8 cellular contexts compared by ENCODE assay signal in genomic region chr10:91797874-91798735, GRCh38. TPM values are rescaled to one million over a fixed set of nuclear protein-coding genes. Genes with fewer than 3 reads are reported as not detected.
DNase-seq lines count a peak whose midpoint lies in the region; ATAC-seq and TF ChIP-seq lines count a peak whose summit lies in the region.

Gene TNKS2 (plus strand): TSS chr10:91798426. CDS start chr10:91798691, 265 bp downstream.

- H3K27me3 ChIP-seq in mucosa of rectum (ENCODE audit: control insufficient read depth in 2 of 2, insufficient read depth in 2 of 2, low read length in 2 of 2): no peaks in the 10 kb centered on the region

- H3K36me3 Mint-ChIP-seq in activated T-cell treated with anti-CD3 and anti-CD28 coated beads, Interleukin-2, amount 50 U/mL, for 24 hours (ENCODE audit: low read depth): peaks cover 49% of the 10 kb centered on the region

- no peaks in the 10 kb centered on the region for H3K9me3 ChIP-seq in mucosa of rectum (ENCODE audit: control insufficient read depth in 2 of 2, low read length in 2 of 2)

- H3K27me3 Mint-ChIP-seq in activated T-cell treated with anti-CD3 and anti-CD28 coated beads, Interleukin-2, amount 50 U/mL, for 24 hours: no peaks in the 10 kb centered on the region

- H3K4me1 ChIP-seq in mucosa of rectum (ENCODE audit: control insufficient read depth in 2 of 2, insufficient read depth in 2 of 2, low read length in 2 of 2): peaks cover 19 to 25% of the 10 kb centered on the region in 2 donors

- H3K27ac Mint-ChIP-seq in activated T-cell treated with anti-CD3 and anti-CD28 coated beads, Interleukin-2, amount 50 U/mL, for 24 hours: peak within 1 kb of the TSS; percentile 98

- peak within 1 kb of the TSS; percentile 97 to 98 for H3K27ac ChIP-seq in mucosa of rectum (ENCODE audit: low read depth in 2 of 2, low read length in 2 of 2)

- H3K4me3 Mint-ChIP-seq in activated T-cell treated with anti-CD3 and anti-CD28 coated beads, Interleukin-2, amount 50 U/mL, for 24 hours: peak within 1 kb of the TSS; percentile 92

- no peaks in the 10 kb centered on the region for H3K36me3 ChIP-seq in mucosa of rectum (ENCODE audit: control insufficient read depth in 2 of 2, insufficient read depth in 2 of 2, low read length in 2 of 2)

- ATAC-seq in GM21619 (IDR thresholded peaks at IDR 0.05; ENCODE audit: unreplicated experiment): peak; percentile 65

- TF ChIP-seq POLR2A in erythroblast (IDR thresholded peaks at IDR 0.05; ENCODE audit: low read length): peak; percentile 94

- H3K9ac ChIP-seq in mucosa of rectum (ENCODE audit: low read depth in 1 of 2, low read length in 2 of 2): peak within 1 kb of the TSS; percentile 94 to 99

- H3K9me3 Mint-ChIP-seq in activated T-cell treated with anti-CD3 and anti-CD28 coated beads, Interleukin-2, amount 50 U/mL, for 24 hours: no peaks in the 10 kb centered on the region

- peak within 1 kb of the TSS; percentile 92 for H3K4me3 ChIP-seq in Jurkat, Clone E6-1 (ENCODE audit: low read length)
- H3K4me3 ChIP-seq in mucosa of rectum (ENCODE audit: low read length in 2 of 2): peak within 1 kb of the TSS; percentile 95 to 97

- H3K4me1 Mint-ChIP-seq in activated T-cell treated with anti-CD3 and anti-CD28 coated beads, Interleukin-2, amount 50 U/mL, for 24 hours (ENCODE audit: low read depth): peaks cover 64% of the 10 kb centered on the region

- peak; percentile 96 for DNase-seq in DMS53 (lab: John Stamatoyannopoulos, UW)
- peak; percentile 90 for DNase-seq in Jurkat, Clone E6-1 (ENCODE audit: low read depth, low spot score)
- peak; percentile 95 for DNase-seq in activated T-cell treated with anti-CD3 and anti-CD28 coated beads, Interleukin-2, amount 50 U/mL, for 24 hours
- DNase-seq in erythroblast (lab: John Stamatoyannopoulos, UW): peak; percentile 95 to 97
- DNase-seq in stimulated activated CD8-positive, alpha-beta memory T cell treated with anti-CD3 and anti-CD28 coated beads, Interleukin-4, amount 100 ng/mL, for 4 hours (ENCODE audit: low read depth in 2 of 2, low spot score in 1 of 2): peak; percentile 79 to 84

TF ChIP-seq in PFSK-1, 5 proteins besides CTCF, POLR2A, EP300 and RAD21:
- TF ChIP-seq REST (IDR thresholded peaks at IDR 0.05; ENCODE audit: insufficient read depth in 1 of 2, low read depth in 2 of 2, low read length in 2 of 2) (0 out of 4 replicates have a peak, but pooled peaks of 1 of the 2 experiments have one; percentile 41), FOXP2 (optimal IDR thresholded peaks at IDR 0.05; ENCODE audit: borderline replicate concordance, extremely low read depth, extremely low read length, insufficient read depth) (peak; percentile 53), POLR2AphosphoS5 (IDR thresholded peaks at IDR 0.05; ENCODE audit: low read depth, low read length) (peak; percentile 91), SIN3A (IDR thresholded peaks at IDR 0.05; ENCODE audit: borderline replicate concordance, insufficient read depth, low read length) (no peak), TAF1 (IDR thresholded peaks at IDR 0.05; ENCODE audit: borderline replicate concordance, insufficient read depth, low read length) (peak; percentile 88)

RNA-seq across cellular contexts. Expression of gene TNKS2, which starts in this region (rescaled TPM):
- 27.7 TPM for polyA plus RNA-seq in Jurkat, Clone E6-1 (2012; ENCODE audit: insufficient read depth, insufficient read length)
- 18.9 TPM for polyA plus RNA-seq in PFSK-1 (2012; ENCODE audit: insufficient read length, low read depth)

Comparison
In these comparisons a context has a peak if more than half of its experiments do, and no peak if none do; other contexts are left out.
1. Peak in every context shown above with its lines: DNase-seq, ATAC-seq, H3K4me3 ChIP-seq and H3K27ac ChIP-seq.